Comparison of ENCODE assay signal across 1 cellular context in genomic region chr2:24919100-24919976, GRCh38.
TF ChIP-seq lines count a peak whose summit lies in the region.

No MANE protein-coding gene starts in this region.

TF ChIP-seq in H1, 55 proteins besides CTCF, POLR2A, EP300 and RAD21 (continued from another document):
- peak; percentile 53 for TF ChIP-seq E2F6 (IDR thresholded peaks at IDR 0.05)
- no peak for TF ChIP-seq USF2 (IDR thresholded peaks at IDR 0.05; ENCODE audit: low read length)
